ENCODE assay signal across 20 cellular contexts in the genomic region with DNA sequence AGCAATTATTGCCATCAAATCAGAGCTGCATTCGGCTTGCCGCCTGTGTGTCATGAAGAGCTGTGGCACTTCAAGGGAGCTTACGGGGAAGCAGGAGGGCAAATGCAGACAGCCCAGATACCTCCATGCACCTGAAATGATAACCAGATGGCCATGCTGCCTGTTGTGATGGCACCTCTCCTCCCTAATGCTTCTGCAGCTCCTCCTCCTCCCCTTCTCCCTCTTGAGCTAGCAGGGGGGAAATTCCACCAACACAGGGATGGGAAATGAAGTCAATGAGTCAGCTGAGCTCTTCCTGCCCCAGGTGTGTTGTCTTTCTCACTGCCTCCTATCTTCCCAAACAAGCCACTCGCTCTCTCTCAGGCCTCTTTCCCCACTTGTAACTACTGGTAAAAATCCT.
"Had no signal": no experiment of that assay in that cellular context is flagged by ENCODE, and none has a peak within 500 bp of the region (broad histone marks: within the 10 kb centered on the region; RNA-seq: fewer than 3 reads in every experiment).

No MANE protein-coding gene starts in this region.

- H3K27ac Mint-ChIP-seq: activated naive CD8-positive, alpha-beta T cell treated with anti-CD3 and anti-CD28 coated beads, Interleukin-2, amount 10 ng/mL, durations not matched to agents 7 days and 5 days; activated T-cell treated with anti-CD3 and anti-CD28 coated beads, Interleukin-2, amount 50 U/mL, for 72 hours; memory B cell; type B pancreatic cell had no signal

- H3K36me3 ChIP-seq: colonic mucosa, left ventricle myocardium inferior, prostate gland, right atrium auricular region had no signal

- H3K27ac ChIP-seq: body of pancreas, colonic mucosa, left ventricle myocardium inferior, prostate gland, right atrium auricular region had no signal

- H3K27me3 Mint-ChIP-seq: activated naive CD8-positive, alpha-beta T cell treated with anti-CD3 and anti-CD28 coated beads, Interleukin-2, amount 10 ng/mL, durations not matched to agents 7 days and 5 days had no signal

- H3K4me3 Mint-ChIP-seq: activated naive CD8-positive, alpha-beta T cell treated with anti-CD3 and anti-CD28 coated beads, Interleukin-2, amount 10 ng/mL, durations not matched to agents 7 days and 5 days; activated T-cell treated with anti-CD3 and anti-CD28 coated beads, Interleukin-2, amount 50 U/mL, for 72 hours; memory B cell; naive B cell; stimulated activated naive CD8-positive, alpha-beta T cell treated with anti-CD3 and anti-CD28 coated beads, Interleukin-15, Interleukin-2, amounts not matched to agents 100 ng/mL and 50 ng/mL, for 24 hours; type B pancreatic cell had no signal

- H3K36me3 Mint-ChIP-seq: activated naive CD8-positive, alpha-beta T cell treated with anti-CD3 and anti-CD28 coated beads, Interleukin-2, amount 10 ng/mL, durations not matched to agents 7 days and 5 days; memory B cell; naive B cell; type B pancreatic cell had no signal

- H3K4me3 ChIP-seq: body of pancreas, colonic mucosa, left ventricle myocardium inferior, mucosa of descending colon, prostate gland, right atrium auricular region had no signal

- H3K27me3 ChIP-seq: body of pancreas, colonic mucosa, right atrium auricular region had no signal

- H3K9me3 Mint-ChIP-seq: activated naive CD8-positive, alpha-beta T cell treated with anti-CD3 and anti-CD28 coated beads, Interleukin-2, amount 10 ng/mL, durations not matched to agents 7 days and 5 days; activated T-cell treated with anti-CD3 and anti-CD28 coated beads, Interleukin-2, amount 50 U/mL, for 72 hours; stimulated activated naive CD8-positive, alpha-beta T cell treated with anti-CD3 and anti-CD28 coated beads, Interleukin-15, Interleukin-2, amounts not matched to agents 100 ng/mL and 50 ng/mL, for 24 hours; type B pancreatic cell had no signal

- H3K4me1 Mint-ChIP-seq: activated naive CD8-positive, alpha-beta T cell treated with anti-CD3 and anti-CD28 coated beads, Interleukin-2, amount 10 ng/mL, durations not matched to agents 7 days and 5 days; memory B cell had no signal

- H3K4me1 ChIP-seq: body of pancreas, colonic mucosa, left ventricle myocardium inferior, prostate gland, right atrium auricular region had no signal

- DNase-seq: activated CD4-positive, alpha-beta T cell treated with anti-CD3 and anti-CD28 coated beads, Interleukin-2, amount 50 U/mL, for 1 hour; activated gamma-delta T cell; activated naive CD8-positive, alpha-beta T cell treated with anti-CD3 and anti-CD28 coated beads, Interleukin-2, amount 10 ng/mL, durations not matched to agents 7 days and 5 days; activated T-cell treated with anti-CD3 and anti-CD28 coated beads, Interleukin-2, amount 50 U/mL, for 72 hours; amygdala; body of pancreas; colonic mucosa; foreskin melanocyte; glutamatergic neuron; hippocampal formation; left ventricle myocardium inferior; mucosa of descending colon; naive B cell; stimulated activated CD4-positive, alpha-beta T cell treated with anti-CD3 and anti-CD28 coated beads, Interleukin-2, amount 100 ng/mL, for 24 hours; T1000 had no signal
